Comparison of ENCODE assay signal across 1 cellular context in genomic region chr20:31406115-31406514, GRCh38.
TF ChIP-seq lines count a peak whose summit lies in the region.

Gene DEFB121, minus strand, starts transcription at chr20:31406215. Its CDS starts 63 bp downstream, at chr20:31406152.

TF ChIP-seq in IMR-90, 13 proteins besides CTCF, POLR2A, EP300 and RAD21 (continued from another document):
- TF ChIP-seq USF2 (IDR thresholded peaks at IDR 0.05; ENCODE audit: low read depth, low read length) (no peak), FOS (IDR thresholded peaks at IDR 0.05; ENCODE audit: low read depth, low read length) (no peak), CEBPB (IDR thresholded peaks at IDR 0.05; ENCODE audit: low read depth, low read length) (no peak)
